In genomic region chr11:84987686-84988187, GRCh38 we compare ENCODE assay signal across 5 cellular contexts.
DNase-seq lines count a peak whose midpoint lies in the region; ATAC-seq and TF ChIP-seq lines count a peak whose summit lies in the region.
"Not testable (repeated sequence)": the region's sequence is repeated elsewhere in the genome, so short reads cannot be mapped to it uniquely, and the experiment has no call there.

No MANE protein-coding gene starts in this region.

- ATAC-seq in PC-3 = peak; percentile 92

- POLR2A ChIA-PET in PC-3 (lab: Charles Lee; ENCODE audit: unreplicated experiment) = interaction anchor here (0.6 kb wide), 2 partner anchors 108 to 139 kb away, joined by 3 to 4 read pairs; no protein-coding TSS in a partner anchor

- not testable (repeated sequence) for H3F3A ChIP-seq in PC-3 (ENCODE audit: low read length, unreplicated experiment)

- not testable (repeated sequence) for H3K9me3 ChIP-seq in PC-3 (ENCODE audit: low read length)

- H3K27ac ChIP-seq in 22Rv1 (peak overlapping the region; percentile 71), PC-3 (ENCODE audit: low read length) (peak overlapping the region; percentile 57), VCaP (peak overlapping the region; percentile 48)

- CTCF ChIA-PET in PC-3 (lab: Charles Lee) = interaction anchor here (0.6 kb wide), 1 partner anchor 201 kb away, joined by 5 read pairs; no protein-coding TSS in a partner anchor

- not testable (repeated sequence) for H3K9me2 ChIP-seq in PC-3 (replicated peaks; ENCODE audit: low read length)

- not testable (repeated sequence) for H3K36me3 ChIP-seq in PC-3 (ENCODE audit: low read depth, low read length)

- not testable (repeated sequence) for H3K27me3 ChIP-seq in PC-3 (ENCODE audit: low read length)

- not testable (repeated sequence) for H3K4me1 ChIP-seq in PC-3 (ENCODE audit: insufficient read depth, low read length)

- not testable (repeated sequence) for BruUV-seq in PC-3 (replicated peaks; lab: Mats Ljungman, UMichigan)

- intact Hi-C loops in PC-3 (cut with micrococcal nuclease) = loop anchor here (1.0 to 2.0 kb wide), 5 partner anchors 43 to 187 kb away; no protein-coding TSS in a partner anchor

- H3K4me3 ChIP-seq in LNCaP clone FGC (ENCODE audit: low read depth, low read length); PC-3 (ENCODE audit: low read length): not testable (repeated sequence)

- H4K20me1 ChIP-seq in PC-3 (ENCODE audit: low read length) = not testable (repeated sequence)

- not testable (repeated sequence) for H3K9ac ChIP-seq in PC-3 (ENCODE audit: low read length)

- DNase-seq in DMS53 (lab: John Stamatoyannopoulos, UW) = peak; percentile 32
- DNase-seq in LNCaP clone FGC (ENCODE audit: low read depth) = peak; percentile 93
- DNase-seq in PC-3 = peak; percentile 82

- H3K79me2 ChIP-seq in PC-3 (ENCODE audit: low read length) = not testable (repeated sequence)

- H2AFZ ChIP-seq in PC-3 (ENCODE audit: low read length) = not testable (repeated sequence)

- H3K4me2 ChIP-seq in PC-3 (ENCODE audit: low read length) = not testable (repeated sequence)

- TF ChIP-seq CTCF in 22Rv1 (IDR thresholded peaks at IDR 0.05); LNCaP clone FGC (IDR thresholded peaks at IDR 0.05; ENCODE audit: control insufficient read depth, extremely low read depth, insufficient read depth); PC-3 (conservative IDR thresholded peaks at IDR 0.05; ENCODE audit: low read depth, low read length); VCaP (conservative IDR thresholded peaks at IDR 0.05): not testable (repeated sequence)

Comparison
In these comparisons a context has a peak if more than half of its experiments do, and no peak if none do; other contexts are left out.
1. DNase-seq: peak in every context shown above with its lines; median percentile 93 in LNCaP clone FGC; 82 in PC-3; 32 in DMS53.